8 cellular contexts compared by ENCODE assay signal in the genomic region with DNA sequence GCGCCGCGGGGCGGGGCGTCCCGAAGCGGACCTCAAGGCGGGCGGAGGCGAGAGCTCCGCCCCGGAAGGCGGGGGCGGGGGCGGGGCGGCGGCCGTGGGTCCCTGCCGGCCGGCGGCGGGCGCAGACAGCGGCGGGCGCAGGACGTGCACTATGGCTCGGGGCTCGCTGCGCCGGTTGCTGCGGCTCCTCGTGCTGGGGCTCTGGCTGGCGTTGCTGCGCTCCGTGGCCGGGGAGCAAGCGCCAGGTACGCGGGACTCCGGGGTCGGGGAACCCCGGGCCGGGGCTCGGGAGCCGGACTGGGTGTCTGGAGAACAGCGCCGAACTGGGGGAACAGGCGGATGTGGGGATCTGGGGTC.
DNase-seq lines count a peak whose midpoint lies in the region; ATAC-seq and TF ChIP-seq lines count a peak whose summit lies in the region.

A gene with protein sequence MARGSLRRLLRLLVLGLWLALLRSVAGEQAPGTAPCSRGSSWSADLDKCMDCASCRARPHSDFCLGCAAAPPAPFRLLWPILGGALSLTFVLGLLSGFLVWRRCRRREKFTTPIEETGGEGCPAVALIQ (plus strand): TSS at position 122 of the 357 bp plus-strand sequence. CDS start 30 bp downstream, at position 152.

- no peak for TF ChIP-seq CTCF in choroid plexus epithelial cell (conservative IDR thresholded peaks at IDR 0.05; ENCODE audit: low read depth, low read length)

- H3K4me3 ChIP-seq in choroid plexus epithelial cell (ENCODE audit: low read depth, low read length) = peak within 1 kb of the TSS; percentile 82

- no peak for ATAC-seq in GM21717 (IDR thresholded peaks at IDR 0.05; ENCODE audit: unreplicated experiment)

- DNase-seq in NCI-H82 (lab: John Stamatoyannopoulos, UW) (peak; percentile 89), NCI-H82 treated with DMSO at 0.1 percent for 48 hours (lab: John Stamatoyannopoulos, UW; ENCODE audit: unreplicated experiment) (no peak), NCI-H146 (lab: John Stamatoyannopoulos, UW) (peak; percentile 74), choroid plexus epithelial cell (ENCODE audit: low read depth) (peak; percentile 68), kidney glomerular epithelial cell (lab: John Stamatoyannopoulos, UW) (peak; percentile 43)
- peak; percentile 37 for DNase-seq in activated CD4-positive, CD25-positive, alpha-beta regulatory T cell treated with anti-CD3 and anti-CD28 coated beads, Interleukin-2, amount 50 U/mL, for 16 hours (ENCODE audit: low read depth, low spot score)
- peak; percentile 81 for DNase-seq in stimulated activated CD4-positive, alpha-beta T cell treated with anti-CD3 and anti-CD28 coated beads, Interleukin-15, amount 100 ng/mL, for 24 hours
